ENCODE assay signal across 1 cellular context in genomic region chr12:45990468-45991288, GRCh38.
A peak's percentile ranks its signal among the peaks of the same experiment; 100 is the strongest.
TF ChIP-seq lines count a peak whose summit lies in the region.

Gene SCAF11 (minus strand): TSS chr12:45990574. CDS start chr12:45964167, 26,407 bp downstream.

TF ChIP-seq in HepG2, 621 proteins besides CTCF, POLR2A, EP300 and RAD21 (continued from another document):
- TF ChIP-seq ZSCAN5A (CRISPR knock-in tag; IDR thresholded peaks at IDR 0.05; ENCODE audit: borderline replicate concordance), result peak; percentile 93
- TF ChIP-seq RBM39 (IDR thresholded peaks at IDR 0.05; ENCODE audit: low read depth, low read length, poor library complexity, severe bottlenecking), result no peak
- peak; percentile 67 for TF ChIP-seq BCL6 (CRISPR knock-in tag; IDR thresholded peaks at IDR 0.05)
- TF ChIP-seq ZBTB10 (CRISPR knock-in tag; IDR thresholded peaks at IDR 0.05; ENCODE audit: borderline replicate concordance), result peak; percentile 39; the same call in 1 of the 2 replicates
- no peak for TF ChIP-seq LCORL (IDR thresholded peaks at IDR 0.05)
- TF ChIP-seq LCORL (CRISPR knock-in tag; IDR thresholded peaks at IDR 0.05), result peak; percentile 86
- peak; percentile 63; the same call in 1 of the 2 replicates for TF ChIP-seq AKNA (CRISPR knock-in tag; IDR thresholded peaks at IDR 0.05; ENCODE audit: borderline replicate concordance)
- no peak for TF ChIP-seq HDAC6 (IDR thresholded peaks at IDR 0.05; ENCODE audit: low read depth, low read length)
- peak; percentile 42 for TF ChIP-seq PTBP1 (IDR thresholded peaks at IDR 0.05; ENCODE audit: low read depth, low read length, poor library complexity, severe bottlenecking)
- TF ChIP-seq RFX5 (IDR thresholded peaks at IDR 0.05; ENCODE audit: low read depth, low read length), result no peak
- peak; percentile 94 for TF ChIP-seq SP4 (CRISPR knock-in tag; IDR thresholded peaks at IDR 0.05)
- peak; percentile 88; the same call in 1 of the 2 replicates for TF ChIP-seq HOMEZ (CRISPR knock-in tag; IDR thresholded peaks at IDR 0.05; ENCODE audit: low read depth)
- TF ChIP-seq ZBTB21 (CRISPR knock-in tag; IDR thresholded peaks at IDR 0.05), result peak; percentile 39; the same call in 1 of the 2 replicates
- TF ChIP-seq PLRG1 (conservative IDR thresholded peaks at IDR 0.05), result no peak
- TF ChIP-seq ZBTB1 (CRISPR knock-in tag; IDR thresholded peaks at IDR 0.05; ENCODE audit: borderline replicate concordance), result no peak
- TF ChIP-seq ASH2L (IDR thresholded peaks at IDR 0.05; ENCODE audit: insufficient read length, low read depth, low read length), result no peak
- TF ChIP-seq MAFG (CRISPR knock-in tag; IDR thresholded peaks at IDR 0.05), result peak; percentile 31; the same call in 1 of the 2 replicates
- TF ChIP-seq THAP8 (CRISPR knock-in tag; IDR thresholded peaks at IDR 0.05; ENCODE audit: borderline replicate concordance), result peak; percentile 12; the same call in 1 of the 2 replicates
- peak; percentile 62; the same call in 1 of the 2 replicates for TF ChIP-seq BORCS8-MEF2B (CRISPR knock-in tag; IDR thresholded peaks at IDR 0.05)
- TF ChIP-seq ZNF264 (CRISPR knock-in tag; IDR thresholded peaks at IDR 0.05), result peak; percentile 89
- TF ChIP-seq RELA (CRISPR knock-in tag; IDR thresholded peaks at IDR 0.05), result no peak
- no peak; the same call in 1 of the 2 replicates for TF ChIP-seq ZIK1 (CRISPR knock-in tag; IDR thresholded peaks at IDR 0.05; ENCODE audit: borderline replicate concordance, low read depth)
- peak; percentile 98 for TF ChIP-seq POGZ (CRISPR knock-in tag; IDR thresholded peaks at IDR 0.05)
- TF ChIP-seq ZFP90 (CRISPR knock-in tag; IDR thresholded peaks at IDR 0.05; ENCODE audit: borderline replicate concordance), result peak; percentile 12; the same call in 1 of the 2 replicates
- peak; percentile 84; the same call in 1 of the 2 replicates for TF ChIP-seq BRF2 (CRISPR knock-in tag; IDR thresholded peaks at IDR 0.05)
- TF ChIP-seq ADNP (CRISPR knock-in tag; IDR thresholded peaks at IDR 0.05), result no peak
- no peak; the same call in 1 of the 2 replicates for TF ChIP-seq ZNF7 (CRISPR knock-in tag; IDR thresholded peaks at IDR 0.05)
- no peak for TF ChIP-seq NFIB (CRISPR knock-in tag; IDR thresholded peaks at IDR 0.05; ENCODE audit: borderline replicate concordance)
- peak; percentile 96 for TF ChIP-seq ZSCAN9 (CRISPR knock-in tag; IDR thresholded peaks at IDR 0.05; ENCODE audit: borderline replicate concordance)
- TF ChIP-seq PRMT3 (CRISPR knock-in tag; IDR thresholded peaks at IDR 0.05; ENCODE audit: borderline replicate concordance, low read depth), result 0 out of 2 replicates have a peak, but pooled peaks have one; percentile 5
- TF ChIP-seq ZSCAN20 (CRISPR knock-in tag; IDR thresholded peaks at IDR 0.05; ENCODE audit: borderline replicate concordance), result no peak; the same call in 1 of the 2 replicates
- no peak for TF ChIP-seq ZSCAN31 (CRISPR knock-in tag; IDR thresholded peaks at IDR 0.05; ENCODE audit: low read depth)
- peak; percentile 75 for TF ChIP-seq NCOA2 (CRISPR knock-in tag; IDR thresholded peaks at IDR 0.05)
- TF ChIP-seq NFYB (CRISPR knock-in tag; IDR thresholded peaks at IDR 0.05), result 0 out of 2 replicates have a peak, but pooled peaks have one; percentile 37
- no peak; the same call in 1 of the 2 replicates for TF ChIP-seq ZNF75D (CRISPR knock-in tag; IDR thresholded peaks at IDR 0.05; ENCODE audit: borderline replicate concordance)
- TF ChIP-seq MAF1 (CRISPR knock-in tag; IDR thresholded peaks at IDR 0.05; ENCODE audit: borderline replicate concordance), result no peak; the same call in 1 of the 2 replicates
- peak; percentile 88; the same call in 1 of the 2 replicates for TF ChIP-seq ZNF615 (CRISPR knock-in tag; IDR thresholded peaks at IDR 0.05; ENCODE audit: borderline replicate concordance)
- TF ChIP-seq ZBTB25 (CRISPR knock-in tag; IDR thresholded peaks at IDR 0.05), result peak; percentile 94
- no peak for TF ChIP-seq SOX6 (IDR thresholded peaks at IDR 0.05)
- TF ChIP-seq SOX6 (CRISPR knock-in tag; IDR thresholded peaks at IDR 0.05), result peak; percentile 87
- TF ChIP-seq GMEB1 (CRISPR knock-in tag; IDR thresholded peaks at IDR 0.05; ENCODE audit: borderline replicate concordance), result peak; percentile 95
- peak; percentile 92; the same call in 1 of the 2 replicates for TF ChIP-seq HES4 (CRISPR knock-in tag; IDR thresholded peaks at IDR 0.05; ENCODE audit: borderline replicate concordance)
- TF ChIP-seq ZNF629 (CRISPR knock-in tag; conservative IDR thresholded peaks at IDR 0.05), result no peak; the same call in none of the 2 replicates
- TF ChIP-seq PBX2 (CRISPR knock-in tag; IDR thresholded peaks at IDR 0.05), result no peak
- TF ChIP-seq HOXA7 (CRISPR knock-in tag; IDR thresholded peaks at IDR 0.05), result no peak
